In the genomic region with DNA sequence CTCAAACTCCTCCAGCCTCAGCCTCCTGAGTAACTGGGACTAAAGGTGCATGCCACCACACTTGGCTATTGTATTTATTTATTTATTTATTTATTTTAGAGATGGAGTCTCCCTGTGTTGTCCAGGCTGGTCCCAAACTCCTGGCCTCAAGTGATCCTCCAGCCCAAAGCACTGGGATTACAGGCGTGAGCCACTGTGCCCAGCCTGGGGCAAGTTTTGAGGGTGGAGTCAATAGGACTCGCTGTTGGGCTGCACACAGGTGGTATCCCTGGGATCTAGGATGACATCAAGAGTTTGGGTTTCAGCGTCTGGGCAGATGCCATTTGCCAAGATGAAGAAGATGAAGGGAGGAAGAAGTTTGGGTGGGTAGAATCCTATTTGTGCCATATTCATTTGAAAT, we compare ENCODE assay signal across 24 cellular contexts.
"Had no signal": no experiment of that assay in that cellular context is flagged by ENCODE, and none has a peak within 500 bp of the region (broad histone marks: within the 10 kb centered on the region; RNA-seq: fewer than 3 reads in every experiment).

No MANE protein-coding gene starts in this region.

- H3K4me2 ChIP-seq: smooth muscle cell had no signal

- H3K4me1 ChIP-seq: gastrocnemius medialis, pancreas, right lobe of liver had no signal

- H3K27me3 ChIP-seq: gastrocnemius medialis, pancreas, right lobe of liver, thyroid gland had no signal

- H3K4me3 Mint-ChIP-seq: memory B cell; mesothelial cell of epicardium; naive B cell; natural killer cell treated with Interleukin-12 subunit alpha and Interleukin-12 subunit beta and Interleukin-15 and Interleukin-18, amount 100 ng/mL, for 72 hours; neural crest cell; stimulated activated naive CD8-positive, alpha-beta T cell treated with anti-CD3 and anti-CD28 coated beads, Interleukin-15, amount 100 ng/mL, for 72 hours had no signal

- H3K27ac ChIP-seq: epithelial cell of prostate, gastrocnemius medialis, neutrophil, pancreas, right lobe of liver, thyroid gland had no signal

- H3K9me3 Mint-ChIP-seq: natural killer cell treated with Interleukin-12 subunit alpha and Interleukin-12 subunit beta and Interleukin-15 and Interleukin-18, amount 100 ng/mL, for 72 hours; neural crest cell; stimulated activated naive CD8-positive, alpha-beta T cell treated with anti-CD3 and anti-CD28 coated beads, Interleukin-15, amount 100 ng/mL, for 72 hours had no signal

- H3K27ac Mint-ChIP-seq: memory B cell; mesothelial cell of epicardium; natural killer cell treated with Interleukin-12 subunit alpha and Interleukin-12 subunit beta and Interleukin-15 and Interleukin-18, amount 100 ng/mL, for 72 hours; stimulated activated naive CD8-positive, alpha-beta T cell treated with anti-CD3 and anti-CD28 coated beads, Interleukin-15, amount 100 ng/mL, for 72 hours had no signal

- H3K36me3 Mint-ChIP-seq: memory B cell; mesothelial cell of epicardium; natural killer cell treated with Interleukin-12 subunit alpha and Interleukin-12 subunit beta and Interleukin-15 and Interleukin-18, amount 100 ng/mL, for 72 hours had no signal

- ATAC-seq: gastrocnemius medialis; left lobe of liver; mucosa of descending colon; natural killer cell treated with Interleukin-12 subunit alpha and Interleukin-12 subunit beta and Interleukin-15 and Interleukin-18, amount 100 ng/mL, for 72 hours; pancreas; right lobe of liver; stimulated activated naive CD8-positive, alpha-beta T cell treated with anti-CD3 and anti-CD28 coated beads, Interleukin-15, amount 100 ng/mL, for 72 hours had no signal

- DNase-seq: cortex of kidney; effector CD4-positive, alpha-beta T cell; foreskin fibroblast; gastrocnemius medialis; kidney; mucosa of descending colon; naive B cell; pancreas; right lobe of liver; stimulated activated CD4-positive, alpha-beta T cell treated with anti-CD3 and anti-CD28 coated beads, Interleukin-12 subunit alpha, Interleukin-12 subunit beta, amount 100 ng/mL, for 4 hours; stimulated activated CD4-positive, alpha-beta T cell treated with anti-CD3 and anti-CD28 coated beads, Interleukin-1b, Interleukin-23, amount 100 ng/mL, for 48 hours; stimulated activated CD4-positive, alpha-beta T cell treated with anti-CD3 and anti-CD28 coated beads, Interleukin-4, amount 100 ng/mL, for 1 hour; stimulated activated CD8-positive, alpha-beta memory T cell treated with anti-CD3 and anti-CD28 coated beads, Interleukin-4, amount 100 ng/mL, for 48 hours; stimulated activated naive CD4-positive, alpha-beta T cell; stimulated activated naive CD8-positive, alpha-beta T cell treated with anti-CD3 and anti-CD28 coated beads, Interleukin-15, amount 100 ng/mL, for 72 hours; thyroid gland had no signal

- H3K4me1 Mint-ChIP-seq: memory B cell; stimulated activated naive CD8-positive, alpha-beta T cell treated with anti-CD3 and anti-CD28 coated beads, Interleukin-15, amount 100 ng/mL, for 72 hours had no signal

- H3K9me3 ChIP-seq: gastrocnemius medialis, mucosa of descending colon, neutrophil, pancreas, right lobe of liver, thyroid gland had no signal
